29 cellular contexts compared by ENCODE assay signal in the genomic region with DNA sequence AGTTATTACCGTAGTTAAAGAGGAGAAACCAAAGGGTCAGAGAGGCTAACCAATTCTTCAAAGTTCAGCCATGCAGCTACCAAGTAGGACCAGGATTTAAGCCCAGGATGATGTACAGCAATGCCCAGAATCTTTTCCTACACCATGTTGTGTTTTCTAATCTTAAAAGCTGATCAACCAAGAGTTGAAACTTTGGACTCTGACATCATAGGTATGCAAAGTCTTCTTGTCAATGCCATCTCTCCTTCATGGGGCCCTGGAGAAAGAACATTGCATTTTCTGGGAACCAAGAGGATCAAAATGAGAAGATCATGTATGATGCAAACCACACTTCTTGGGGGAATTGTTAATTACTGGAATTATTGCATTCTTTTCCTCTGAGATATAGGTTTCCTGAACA.
"Had no signal": no experiment of that assay in that cellular context is flagged by ENCODE, and none has a peak within 500 bp of the region (broad histone marks: within the 10 kb centered on the region; RNA-seq: fewer than 3 reads in every experiment).

No MANE protein-coding gene starts in this region.

- H3K27ac Mint-ChIP-seq: activated CD8-positive, alpha-beta T cell treated with anti-CD3 and anti-CD28 coated beads for 36 hours; activated naive CD8-positive, alpha-beta T cell; activated T-helper 17 cell treated with anti-CD3 and anti-CD28 coated beads, Interleukin-2, amount 50 U/mL, for 72 hours; effector memory CD8-positive, alpha-beta T cell; WTC11 had no signal

- H3K36me3 Mint-ChIP-seq: activated naive CD8-positive, alpha-beta T cell had no signal

- ATAC-seq: activated CD8-positive, alpha-beta T cell treated with anti-CD3 and anti-CD28 coated beads for 36 hours; activated T-cell treated with anti-CD3 and anti-CD28 coated beads, Interleukin-2, amount 50 U/mL, for 4 hours; activated T-helper 17 cell treated with anti-CD3 and anti-CD28 coated beads, Interleukin-2, amount 50 U/mL, for 72 hours; effector memory CD8-positive, alpha-beta T cell; gastroesophageal sphincter; WTC11 had no signal

- H3K9me3 Mint-ChIP-seq: activated T-cell treated with anti-CD3 and anti-CD28 coated beads, Interleukin-2, amount 50 U/mL, for 4 hours; activated T-helper 17 cell treated with anti-CD3 and anti-CD28 coated beads, Interleukin-2, amount 50 U/mL, for 72 hours; central memory CD8-positive, alpha-beta T cell; effector memory CD8-positive, alpha-beta T cell had no signal

- H3K27ac ChIP-seq: brain microvascular endothelial cell, coronary artery, epithelial cell of prostate, gastroesophageal sphincter, VCaP had no signal

- H3K4me3 Mint-ChIP-seq: activated CD8-positive, alpha-beta T cell treated with anti-CD3 and anti-CD28 coated beads for 36 hours; activated naive CD8-positive, alpha-beta T cell; activated T-cell treated with anti-CD3 and anti-CD28 coated beads, Interleukin-2, amount 50 U/mL, for 4 hours; activated T-helper 17 cell treated with anti-CD3 and anti-CD28 coated beads, Interleukin-2, amount 50 U/mL, for 72 hours; central memory CD8-positive, alpha-beta T cell; effector memory CD8-positive, alpha-beta T cell; WTC11 had no signal

- H3K4me3 ChIP-seq: coronary artery, esophagus squamous epithelium, gastroesophageal sphincter had no signal

- H3K36me3 ChIP-seq: brain microvascular endothelial cell, esophagus squamous epithelium, gastroesophageal sphincter had no signal

- H3K9me3 ChIP-seq: esophagus squamous epithelium had no signal

- DNase-seq: activated CD4-positive, alpha-beta T cell treated with anti-CD3 and anti-CD28 coated beads for 48 hours; activated CD4-positive, alpha-beta T cell treated with anti-CD3 and anti-CD28 coated beads, Interleukin-2, amount 50 U/mL, for 1 hour; activated CD4-positive, alpha-beta T cell treated with anti-CD3 and anti-CD28 coated beads, Interleukin-2, amount 50 U/mL, for 48 hours; activated CD8-positive, alpha-beta memory T cell treated with anti-CD3 and anti-CD28 coated beads for 24 hours; activated CD8-positive, alpha-beta T cell treated with anti-CD3 and anti-CD28 coated beads for 36 hours; activated effector memory CD4-positive, alpha-beta T cell treated with Interleukin-2 at 50 U/mL for 16 hours; activated gamma-delta T cell treated with Interleukin-2 at 50 U/mL for 16 hours; activated naive CD4-positive, alpha-beta T cell treated with anti-CD3 and anti-CD28 coated beads, Interleukin-2, amount 50 U/mL, for 16 hours; activated naive CD4-positive, alpha-beta T cell treated with Interleukin-2 at 50 U/mL for 16 hours; activated T-cell treated with anti-CD3 and anti-CD28 coated beads, Interleukin-2, amount 50 U/mL, for 4 hours; amniotic stem cell; anterior cingulate cortex; brain microvascular endothelial cell; dermis blood vessel endothelial cell; effector CD4-positive, alpha-beta T cell; effector memory CD8-positive, alpha-beta T cell; esophagus squamous epithelium; foreskin melanocyte; T-helper 2 cell had no signal

- H3K27me3 ChIP-seq: esophagus squamous epithelium, gastroesophageal sphincter had no signal

- FAIRE-seq: astrocyte, bronchial epithelial cell had no signal

- H3K4me1 Mint-ChIP-seq: activated T-helper 17 cell treated with anti-CD3 and anti-CD28 coated beads, Interleukin-2, amount 50 U/mL, for 72 hours; central memory CD8-positive, alpha-beta T cell; WTC11 had no signal
